Comparison of ENCODE assay signal across 25 cellular contexts in the genomic region with DNA sequence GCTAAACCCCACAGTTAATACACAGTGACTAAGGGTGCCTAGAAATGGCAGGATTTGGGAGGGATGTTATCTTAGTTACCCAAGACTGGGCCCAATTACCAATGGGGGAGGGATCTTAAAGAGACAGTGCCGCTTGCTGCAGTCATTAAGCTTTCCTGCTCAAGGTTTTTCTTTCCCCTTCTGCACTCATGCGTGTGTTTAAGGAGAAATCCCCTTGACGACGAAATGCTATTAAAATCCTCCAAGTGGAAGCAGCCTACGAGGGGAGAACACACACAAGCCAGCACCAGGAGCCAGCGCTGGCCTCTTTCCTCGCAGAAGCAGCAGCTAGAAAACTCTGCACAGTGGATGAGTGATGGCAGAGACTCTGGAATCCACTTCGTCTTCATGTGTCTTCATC. TPM values are rescaled to one million over a fixed set of nuclear protein-coding genes. Genes with fewer than 3 reads are reported as not detected.
DNase-seq lines count a peak whose midpoint lies in the region; ATAC-seq and TF ChIP-seq lines count a peak whose summit lies in the region.
"Had no signal": no experiment of that assay in that cellular context is flagged by ENCODE, and none has a peak within 500 bp of the region (broad histone marks: within the 10 kb centered on the region; RNA-seq: fewer than 3 reads in every experiment).

No MANE protein-coding gene starts in this region.

- H3K18ac ChIP-seq in IMR-90 (ENCODE audit: low read depth, low read length), result no peak overlapping the region

- H3K4me3 ChIP-seq in IMR-90 (ENCODE audit: insufficient read depth, low read depth, low read length), result no peak overlapping the region
- H3K4me3 ChIP-seq: BLaER1, mucosa of descending colon, upper lobe of right lung had no signal

- no peak overlapping the region for H3K4ac ChIP-seq in IMR-90 (ENCODE audit: low read depth, low read length)

- no peaks in the 10 kb centered on the region for H3K9me3 Mint-ChIP-seq in nephron
- H3K9me3 Mint-ChIP-seq in activated naive CD8-positive, alpha-beta T cell treated with anti-CD3 and anti-CD28 coated beads for 36 hours, result no peaks in the 10 kb centered on the region
- H3K9me3 Mint-ChIP-seq: activated CD4-positive, alpha-beta memory T cell treated with anti-CD3 and anti-CD28 coated beads for 36 hours; activated T-helper 17 cell treated with anti-CD3 and anti-CD28 coated beads, Interleukin-2, amount 50 U/mL, for 72 hours had no signal

- H3K36me3 ChIP-seq in IMR-90 (ENCODE audit: control insufficient read depth, insufficient read depth, low read length), result no peaks in the 10 kb centered on the region
- H3K36me3 ChIP-seq: BLaER1, upper lobe of right lung had no signal

- 0 out of 2 replicates have a peak, but pooled peaks have one; percentile 42 for ATAC-seq in IMR-90 (ENCODE audit: low read depth)
- ATAC-seq in GM18502 (IDR thresholded peaks at IDR 0.05; ENCODE audit: poor library complexity, unreplicated experiment), result no peak
- ATAC-seq: activated CD4-positive, CD25-positive, alpha-beta regulatory T cell treated with anti-CD3 and anti-CD28 coated beads, Interleukin-2, amount 50 U/mL, for 24 hours; activated T-helper 17 cell treated with anti-CD3 and anti-CD28 coated beads, Interleukin-2, amount 50 U/mL, for 72 hours; left colon; mucosa of descending colon; Panc1; upper lobe of right lung had no signal

- H2AFZ ChIP-seq in IMR-90 (replicated peaks; ENCODE audit: low read length, poor library complexity), result peak overlapping the region; percentile 3

- no peak overlapping the region for H2BK5ac ChIP-seq in IMR-90 (ENCODE audit: low read depth, low read length, poor library complexity, severe bottlenecking)

- H3K23ac ChIP-seq in IMR-90 (ENCODE audit: low read depth, low read length), result no peak overlapping the region

- H3K27ac Mint-ChIP-seq in nephron, result peak overlapping the region in 2 of 3 experiments; percentile 26 to 70
- H3K27ac Mint-ChIP-seq in activated naive CD8-positive, alpha-beta T cell treated with anti-CD3 and anti-CD28 coated beads for 36 hours, result no peak overlapping the region
- H3K27ac Mint-ChIP-seq: activated CD4-positive, alpha-beta memory T cell treated with anti-CD3 and anti-CD28 coated beads for 36 hours; activated naive CD8-positive, alpha-beta T cell; activated T-helper 17 cell treated with anti-CD3 and anti-CD28 coated beads, Interleukin-2, amount 50 U/mL, for 72 hours had no signal

- H4K20me1 ChIP-seq in IMR-90 (ENCODE audit: insufficient read depth, low read length), result no peaks in the 10 kb centered on the region
- H4K20me1 ChIP-seq: BLaER1 had no signal

- no peaks in the 10 kb centered on the region for H3K36me3 Mint-ChIP-seq in nephron (ENCODE audit: low read depth)
- H3K36me3 Mint-ChIP-seq in activated naive CD8-positive, alpha-beta T cell treated with anti-CD3 and anti-CD28 coated beads for 36 hours, result no peaks in the 10 kb centered on the region
- H3K36me3 Mint-ChIP-seq: activated CD4-positive, alpha-beta memory T cell treated with anti-CD3 and anti-CD28 coated beads for 36 hours; activated naive CD8-positive, alpha-beta T cell had no signal

- peaks cover 4% of the 10 kb centered on the region; the same call in 1 of the 2 replicates for H3K4me1 ChIP-seq in IMR-90 (ENCODE audit: control insufficient read depth, insufficient read depth, low read length)
- H3K4me1 ChIP-seq: upper lobe of right lung had no signal

- H3K9ac ChIP-seq in IMR-90 (ENCODE audit: low read depth, low read length), result no peak overlapping the region
- H3K9ac ChIP-seq: BLaER1 had no signal

- TF ChIP-seq CTCF in IMR-90 (conservative IDR thresholded peaks at IDR 0.05; ENCODE audit: low read depth, low read length) (no peak), nephron (IDR thresholded peaks at IDR 0.05; ENCODE audit: unreplicated experiment in 3 of 3) (no peak)

- peaks cover 22% of the 10 kb centered on the region for H3K27me3 ChIP-seq in IMR-90 (ENCODE audit: control insufficient read depth, insufficient read depth, low read length)

- no peaks in the 10 kb centered on the region for H3K9me1 ChIP-seq in IMR-90 (ENCODE audit: insufficient read depth, low read length)

- H4K8ac ChIP-seq in IMR-90 (ENCODE audit: low read depth in 2 of 2, low read length in 2 of 2), result no peak overlapping the region

- intact Hi-C loops in IMR-90 (cut with micrococcal nuclease), result no loop called here

- no peak overlapping the region for H2BK20ac ChIP-seq in IMR-90 (ENCODE audit: low read depth, low read length)

- TF ChIP-seq RAD21 in IMR-90 (IDR thresholded peaks at IDR 0.05; ENCODE audit: low read length), result no peak

- no peak for TF ChIP-seq POLR2A in IMR-90 (IDR thresholded peaks at IDR 0.05; ENCODE audit: low read depth, low read length)

- in situ Hi-C loops in IMR-90 (cut with MboI; ENCODE audit: low sequenced_read_pairs), result loop anchor here (10.0 kb wide), 1 partner anchor 856 kb away; no protein-coding TSS in a partner anchor

- H4K91ac ChIP-seq in IMR-90 (ENCODE audit: insufficient read depth, low read depth, low read length), result no peak overlapping the region

- H3K27me3 Mint-ChIP-seq in nephron (ENCODE audit: low read depth), result peaks cover 82% of the 10 kb centered on the region
- peaks cover 31% of the 10 kb centered on the region for H3K27me3 Mint-ChIP-seq in activated naive CD8-positive, alpha-beta T cell treated with anti-CD3 and anti-CD28 coated beads for 36 hours

- no peak overlapping the region for H2AK5ac ChIP-seq in IMR-90 (ENCODE audit: low read depth, low read length)

- no TSS peak for BruUV-seq in IMR-90 (replicated peaks; lab: Mats Ljungman, UMichigan)

- H2AK9ac ChIP-seq in IMR-90 (replicated peaks; ENCODE audit: low read depth, low read length, poor library complexity), result no peak overlapping the region

- dilution Hi-C loops in IMR-90 (cut with HindIII; ENCODE audit: low sequenced_read_pairs, unreplicated experiment), result no loop called here

- CTCF ChIA-PET in IMR-90 (lab: Yijun Ruan, JAX), result interaction anchor here (0.9 kb wide), 1 partner anchor 9 kb away, joined by 4 read pairs; no protein-coding TSS in a partner anchor

- WGBS in IMR-90 (ENCODE audit: extremely low coverage in 2 of 2, insufficient read length in 1 of 2), 2 experiments, result 80% methylated on average over 1 of the region's 8 CpGs; no CpG with 5 or more reads in 1 of the 2 experiments

- no peak overlapping the region for H4K5ac ChIP-seq in IMR-90 (ENCODE audit: low read depth, low read length)

- no peak overlapping the region for H2BK15ac ChIP-seq in IMR-90 (ENCODE audit: low read depth, low read length)

- H3K4me3 Mint-ChIP-seq in nephron, result no peak overlapping the region
- H3K4me3 Mint-ChIP-seq in activated naive CD8-positive, alpha-beta T cell treated with anti-CD3 and anti-CD28 coated beads for 36 hours, result no peak overlapping the region
- H3K4me3 Mint-ChIP-seq: activated CD4-positive, alpha-beta memory T cell treated with anti-CD3 and anti-CD28 coated beads for 36 hours; activated naive CD8-positive, alpha-beta T cell; activated T-helper 17 cell treated with anti-CD3 and anti-CD28 coated beads, Interleukin-2, amount 50 U/mL, for 72 hours had no signal

- 0 out of 2 replicates have a peak overlapping the region, but pooled peaks have one; percentile 19 for H3K4me2 ChIP-seq in IMR-90 (ENCODE audit: low read depth, low read length)
- H3K4me2 ChIP-seq: BLaER1 had no signal

- H2BK120ac ChIP-seq in IMR-90 (ENCODE audit: low read depth, low read length), result no peak overlapping the region

- no peaks in the 10 kb centered on the region for H3K79me1 ChIP-seq in IMR-90 (ENCODE audit: low read depth in 1 of 2, low read length in 2 of 2)

- 0 out of 2 replicates have a peak, but pooled peaks cover 2% of the 10 kb centered on the region for H3K9me3 ChIP-seq in IMR-90 (ENCODE audit: control insufficient read depth, insufficient read depth, low read length)
- H3K9me3 ChIP-seq: Caco-2, mucosa of descending colon, upper lobe of right lung had no signal

- H3K4me1 Mint-ChIP-seq in nephron, result peaks cover 15% of the 10 kb centered on the region
- H3K4me1 Mint-ChIP-seq in activated naive CD8-positive, alpha-beta T cell treated with anti-CD3 and anti-CD28 coated beads for 36 hours, result no peaks in the 10 kb centered on the region
- H3K4me1 Mint-ChIP-seq: activated T-helper 17 cell treated with anti-CD3 and anti-CD28 coated beads, Interleukin-2, amount 50 U/mL, for 72 hours had no signal

- POLR2A ChIA-PET in IMR-90 (lab: Charles Lee; ENCODE audit: unreplicated experiment), result no interaction called here

- H3K56ac ChIP-seq in IMR-90 (ENCODE audit: extremely low read depth, insufficient read depth, low read length), result no peak overlapping the region

- DNase-seq in Ammon's horn (ENCODE audit: low spot score), result peak; percentile 49
- peak; percentile 2 for DNase-seq in IMR-90
- peak; percentile 26 for DNase-seq in globus pallidus (ENCODE audit: low spot score)
- no peak for DNase-seq in COLO668 (lab: John Stamatoyannopoulos, UW; ENCODE audit: unreplicated experiment)
- DNase-seq in NK-92 (lab: John Stamatoyannopoulos, UW; ENCODE audit: unreplicated experiment), result no peak
- DNase-seq in activated naive CD8-positive, alpha-beta T cell treated with anti-CD3 and anti-CD28 coated beads for 36 hours, result no peak
- DNase-seq: activated CD4-positive, alpha-beta memory T cell treated with anti-CD3 and anti-CD28 coated beads for 36 hours; activated CD8-positive, alpha-beta memory T cell treated with anti-CD3 and anti-CD28 coated beads, Interleukin-2, amount 50 U/mL, for 48 hours; H7; left colon; mucosa of descending colon; NCI-H1417 treated with DMSO at 0.1 percent for 48 hours; NCI-H510A; SIG-M5; upper lobe of right lung had no signal

- H3K14ac ChIP-seq in IMR-90 (replicated peaks; ENCODE audit: low read depth, low read length), result no peak overlapping the region

- no peak overlapping the region for H3K27ac ChIP-seq in IMR-90 (ENCODE audit: insufficient read depth, low read length)
- H3K27ac ChIP-seq: BLaER1, upper lobe of right lung had no signal

TF ChIP-seq in IMR-90, 13 proteins besides CTCF, POLR2A, EP300 and RAD21 (continues in another document):
- TF ChIP-seq MXI1 (IDR thresholded peaks at IDR 0.05; ENCODE audit: borderline replicate concordance, low read depth, low read length) (no peak), MAZ (IDR thresholded peaks at IDR 0.05; ENCODE audit: borderline replicate concordance, low read depth, low read length) (no peak), USF2 (IDR thresholded peaks at IDR 0.05; ENCODE audit: low read depth, low read length) (no peak), RCOR1 (IDR thresholded peaks at IDR 0.05; ENCODE audit: insufficient replicate concordance, low read length) (no peak)

RNA-seq across cellular contexts. Expression of gene SALL1, which starts 22.0 kb away (rescaled TPM):
- total RNA-seq in IMR-90 (2012; rRNA removed), result 0.83 and 0.90 TPM in 2 replicates
- 4.8 and 5.2 TPM in 2 replicates for polyA plus RNA-seq in IMR-90 (2012; rRNA removed)
- 1.9 and 2.5 TPM in 2 replicates for polyA plus RNA-seq in IMR-90 (2012; cell fraction: cytosol; rRNA removed)
- 5.5 and 7.8 TPM in 2 replicates for polyA plus RNA-seq in IMR-90 (2012; cell fraction: nucleus; rRNA removed; ENCODE audit: low replicate concordance)
- total RNA-seq in activated naive CD8-positive, alpha-beta T cell treated with anti-CD3 and anti-CD28 coated beads for 36 hours, result not detected
- total RNA-seq: activated CD4-positive, alpha-beta memory T cell treated with anti-CD3 and anti-CD28 coated beads for 36 hours; activated T-helper 17 cell treated with anti-CD3 and anti-CD28 coated beads, Interleukin-2, amount 50 U/mL, for 72 hours; Caco-2; endothelial cell of umbilical vein; skeletal muscle tissue; upper lobe of right lung had no signal
- polyA plus RNA-seq: endothelial cell of umbilical vein had no signal

Comparison
In these comparisons a context has a peak if more than half of its experiments do, and no peak if none do; other contexts are left out.
1. DNase-seq: peak in Ammon's horn (single experiment), IMR-90 (single experiment) and globus pallidus (single experiment); none in COLO668 (single experiment), NK-92 (single experiment) and activated naive CD8-positive, alpha-beta T cell treated with anti-CD3 and anti-CD28 coated beads for 36 hours (single experiment).